ENCODE assay signal across 12 cellular contexts in the genomic region with DNA sequence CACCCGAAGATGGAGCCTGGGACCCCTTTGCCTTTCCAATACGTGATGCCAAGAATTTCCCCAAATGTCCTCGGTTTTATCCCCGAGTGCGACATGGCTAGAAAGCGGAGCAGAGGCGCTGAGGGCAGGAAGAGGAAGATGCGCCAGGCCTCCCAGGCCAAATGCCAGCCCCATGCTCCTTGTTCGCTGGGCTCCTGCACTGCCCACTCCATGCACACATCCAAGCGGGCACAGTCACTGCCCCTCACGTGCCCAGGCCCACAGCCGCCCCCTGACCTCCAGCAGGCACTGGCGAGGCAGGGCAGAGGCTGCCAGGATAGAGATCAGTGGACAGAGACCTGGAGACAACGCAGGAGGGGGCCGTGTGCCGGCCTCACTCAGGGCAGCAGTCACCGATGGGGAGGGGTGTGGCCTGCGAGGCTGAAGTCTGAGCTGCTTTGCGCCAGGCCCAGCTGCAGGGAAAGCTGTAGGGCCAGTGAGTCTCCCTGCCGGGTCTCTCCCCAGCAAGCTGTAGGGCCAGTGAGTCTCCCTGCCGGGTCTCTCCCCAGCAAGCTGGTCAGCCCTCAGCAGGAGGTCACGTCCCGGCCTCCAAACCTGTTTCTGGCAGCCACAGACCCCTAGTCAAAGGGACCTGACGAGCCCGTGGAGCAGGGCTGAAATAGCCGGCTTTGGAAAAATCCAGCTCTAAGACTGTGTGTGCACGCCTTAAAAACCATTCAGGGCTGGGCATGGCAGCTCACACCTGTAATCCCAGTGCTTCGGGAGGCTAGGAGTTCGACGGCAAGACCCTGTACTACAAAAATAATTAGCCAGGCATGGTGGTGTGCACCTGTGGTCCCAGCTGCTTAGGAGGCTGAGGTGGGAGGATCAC.
A peak's percentile ranks its signal among the peaks of the same experiment; 100 is the strongest.
DNase-seq lines count a peak whose midpoint lies in the region; ATAC-seq and TF ChIP-seq lines count a peak whose summit lies in the region.
"Had no signal": no experiment of that assay in that cellular context is flagged by ENCODE, and none has a peak within 500 bp of the region (broad histone marks: within the 10 kb centered on the region; RNA-seq: fewer than 3 reads in every experiment).

No MANE protein-coding gene starts in this region.

- H3K4me3 ChIP-seq in gastrocnemius medialis, result peak overlapping the region; percentile 53 to 69 (median 59)

- no peaks in the 10 kb centered on the region for H3K79me1 ChIP-seq in H9 (ENCODE audit: insufficient read depth, low read depth, low read length, poor library complexity, severe bottlenecking)

- H2BK120ac ChIP-seq in H9 (ENCODE audit: low read depth, low read length, poor library complexity, severe bottlenecking), result no peak overlapping the region

- H3K9me3 Mint-ChIP-seq in H9, result 0 out of 5 replicates have a peak, but pooled peaks cover 0 to 4% of the 10 kb centered on the region in 2 experiments
- H3K9me3 Mint-ChIP-seq: activated naive CD4-positive, alpha-beta T cell treated with anti-CD3 and anti-CD28 coated beads, Interleukin-2, amount 10 ng/mL, durations not matched to agents 7 days and 5 days had no signal

- no peaks in the 10 kb centered on the region for H3K9me3 ChIP-seq in gastrocnemius medialis
- no peaks in the 10 kb centered on the region for H3K9me3 ChIP-seq in H9 (ENCODE audit: control insufficient read depth, low read depth, low read length)
- H3K9me3 ChIP-seq: esophagus muscularis mucosa had no signal

- H3K4me1 Mint-ChIP-seq in H9, result peaks cover 4 to 10% of the 10 kb centered on the region in 2 experiments; a peak in 3 of 4 replicates

- no peak overlapping the region for H3K18ac ChIP-seq in H9 (ENCODE audit: insufficient read length, low read depth, low read length)

- intact Hi-C loops in gastrocnemius medialis (cut with DNase I; ENCODE audit: low total_unique reads), result loop anchor here (1.0 to 5.0 kb wide), 3 partner anchors 103 to 279 kb away; partner anchors contain the start of gene DIP2C

- no peak overlapping the region for H3K56ac ChIP-seq in H9 (ENCODE audit: insufficient read length, low read depth, low read length)

- no peaks in the 10 kb centered on the region; a peak in 1 of 7 replicates for H3K36me3 Mint-ChIP-seq in H9 (ENCODE audit: insufficient read depth in 1 of 3, low read depth in 3 of 3)

- no peak overlapping the region for H3K23ac ChIP-seq in H9 (ENCODE audit: insufficient read length, low read depth, low read length)

- no peaks in the 10 kb centered on the region for H4K20me1 ChIP-seq in H9 (ENCODE audit: control insufficient read depth, insufficient read depth, insufficient read length)

- H3T11ph ChIP-seq in H9 (ENCODE audit: low read length), result no peak overlapping the region

- no peak for TF ChIP-seq POLR2A in gastrocnemius medialis (IDR thresholded peaks at IDR 0.05)
- TF ChIP-seq POLR2A in GM18505 (IDR thresholded peaks at IDR 0.05; ENCODE audit: borderline replicate concordance, extremely low read depth, insufficient read depth, insufficient read length), result no peak

- no peak overlapping the region for H3K27ac Mint-ChIP-seq in H9
- H3K27ac Mint-ChIP-seq: activated naive CD4-positive, alpha-beta T cell treated with anti-CD3 and anti-CD28 coated beads, Interleukin-2, amount 10 ng/mL, durations not matched to agents 7 days and 5 days had no signal

- H2BK12ac ChIP-seq in H9 (ENCODE audit: insufficient read length, low read depth, low read length), result no peak overlapping the region

- TF ChIP-seq CTCF in gastrocnemius medialis (IDR thresholded peaks at IDR 0.05 in 4 of 5, conservative IDR thresholded peaks at IDR 0.05 in 1 of 5) (no peak), H9 (conservative IDR thresholded peaks at IDR 0.05) (no peak)

- no peak overlapping the region for H4K8ac ChIP-seq in H9 (replicated peaks; ENCODE audit: insufficient read length, low read depth, low read length)

- H2AFZ ChIP-seq in H9 (ENCODE audit: low read length), result no peak overlapping the region

- H3K4me3 Mint-ChIP-seq in H9, result no peak overlapping the region; a peak in 2 of 5 replicates
- H3K4me3 Mint-ChIP-seq: activated naive CD4-positive, alpha-beta T cell treated with anti-CD3 and anti-CD28 coated beads, Interleukin-2, amount 10 ng/mL, durations not matched to agents 7 days and 5 days had no signal

- in situ Hi-C loops in gastrocnemius medialis (cut with MboI; ENCODE audit: low sequenced_read_pairs in 4 of 4), result loop anchor here (10.0 to 25.0 kb wide), 3 partner anchors 203 to 285 kb away; no protein-coding TSS in a partner anchor

- H3K27ac ChIP-seq in gastrocnemius medialis, result peak overlapping the region in 1 of 4 donors; percentile 71
- no peak overlapping the region for H3K27ac ChIP-seq in H9 (ENCODE audit: insufficient read length, low read depth, low read length)

- H2BK15ac ChIP-seq in H9 (ENCODE audit: low read depth, low read length), result no peak overlapping the region

- peaks cover 37% of the 10 kb centered on the region for H3K27me3 Mint-ChIP-seq in H9 (ENCODE audit: low read depth)

- no peak overlapping the region for H4K5ac ChIP-seq in H9 (ENCODE audit: insufficient read length, low read depth, low read length)

- no peak overlapping the region for H3K9ac ChIP-seq in H9 (ENCODE audit: extremely low read depth, insufficient read length, low read length)

- WGBS in H9 (ENCODE audit: extremely low coverage, insufficient read length, low lambda C conversion rate), result no CpG with 5 or more reads among the region's 30 CpGs

- H3K14ac ChIP-seq in H9 (ENCODE audit: insufficient read depth, low read length), result no peak overlapping the region

- peaks cover 3 to 17% of the 10 kb centered on the region in 2 donors for H3K4me1 ChIP-seq in gastrocnemius medialis
- no peaks in the 10 kb centered on the region for H3K4me1 ChIP-seq in H9 (ENCODE audit: insufficient read depth, low read length)

- no peaks in the 10 kb centered on the region for H3K36me3 ChIP-seq in gastrocnemius medialis
- H3K36me3 ChIP-seq: esophagus muscularis mucosa had no signal

- no peak overlapping the region for H3K4me2 ChIP-seq in H9 (ENCODE audit: insufficient read depth, insufficient read length, low read length)

- no peak overlapping the region for H4K91ac ChIP-seq in H9 (ENCODE audit: insufficient read length, low read depth, low read length)

- ATAC-seq in SK-N-SH treated with all-trans-retinoic acid at 6 μM for 48 hours, result peak; percentile 8
- ATAC-seq in gastrocnemius medialis, result no peak
- no peak for ATAC-seq in GM18505 (IDR thresholded peaks at IDR 0.05; ENCODE audit: unreplicated experiment)

- DNase-seq in ELF-1 (ENCODE audit: low read depth, low spot score), result peak; percentile 61
- peak; percentile 61 for DNase-seq in islet precursor cell
- DNase-seq in gastrocnemius medialis, result no peak
- DNase-seq in amniotic stem cell (lab: John Stamatoyannopoulos, UW), result no peak
- no peak for DNase-seq in mucosa of gallbladder (ENCODE audit: low spot score)
- no peak for DNase-seq in H9
- DNase-seq: activated naive CD4-positive, alpha-beta T cell treated with anti-CD3 and anti-CD28 coated beads, Interleukin-2, amount 10 ng/mL, durations not matched to agents 7 days and 5 days; central memory CD4-positive, alpha-beta T cell; T-helper 1 cell had no signal

- H3K27me3 ChIP-seq in gastrocnemius medialis (no peaks in the 10 kb centered on the region), H9 (ENCODE audit: insufficient read depth, low read length) (no peaks in the 10 kb centered on the region; the same call in 1 of the 2 replicates)

- no peak overlapping the region for H2BK5ac ChIP-seq in H9 (ENCODE audit: insufficient read length, low read length)

- no peaks in the 10 kb centered on the region for H3K79me2 ChIP-seq in H9 (ENCODE audit: insufficient read depth, low read length)

- H2AK5ac ChIP-seq in H9 (ENCODE audit: insufficient read length, low read length), result no peak overlapping the region

- no peaks in the 10 kb centered on the region for H3K23me2 ChIP-seq in H9 (ENCODE audit: insufficient read length, low read depth, low read length, poor library complexity, severe bottlenecking)

- no peak overlapping the region for H3K4ac ChIP-seq in H9 (ENCODE audit: low read depth, low read length)

- no peak overlapping the region for H2BK20ac ChIP-seq in H9 (ENCODE audit: low read depth, low read length, poor library complexity, severe bottlenecking)

TF ChIP-seq in SK-N-SH treated with all-trans-retinoic acid at 6 μM for 48 hours, 23 proteins besides CTCF, POLR2A, EP300 and RAD21 (continues in another document):
- TF ChIP-seq TCF4 (CRISPR knock-in tag; IDR thresholded peaks at IDR 0.05; ENCODE audit: borderline replicate concordance) (no peak), ZC3H10 (CRISPR knock-in tag; IDR thresholded peaks at IDR 0.05) (no peak), OSR1 (CRISPR knock-in tag; IDR thresholded peaks at IDR 0.05) (no peak), TSHZ2 (CRISPR knock-in tag; IDR thresholded peaks at IDR 0.05) (no peak), ESRRG (CRISPR knock-in tag; IDR thresholded peaks at IDR 0.05) (no peak), ISL1 (CRISPR knock-in tag; IDR thresholded peaks at IDR 0.05) (no peak), BACH2 (CRISPR knock-in tag; IDR thresholded peaks at IDR 0.05; ENCODE audit: borderline replicate concordance) (no peak)

Comparison
In these comparisons a context has a peak if more than half of its experiments do, and no peak if none do; other contexts are left out.
1. DNase-seq: peak in ELF-1 (single experiment) and islet precursor cell (single experiment); none in gastrocnemius medialis (0 of 2), amniotic stem cell (single experiment), mucosa of gallbladder (single experiment) and H9 (single experiment).